8 cellular contexts compared by ENCODE assay signal in genomic region chr1:64471218-64471719, GRCh38. TPM values are rescaled to one million over a fixed set of nuclear protein-coding genes. Genes with fewer than 3 reads are reported as not detected.
DNase-seq lines count a peak whose midpoint lies in the region; ATAC-seq, FAIRE-seq and TF ChIP-seq lines count a peak whose summit lies in the region.

No MANE protein-coding gene starts in this region.

- ATAC-seq in activated T-helper 17 cell treated with anti-CD3 and anti-CD28 coated beads, Interleukin-2, amount 50 U/mL, for 72 hours (replicated peaks): no peak
- peak in 3 of 4 donors; percentile 29 to 46 (median 40) for ATAC-seq in pancreas
- no peak for ATAC-seq in HG03342 (IDR thresholded peaks at IDR 0.05; ENCODE audit: unreplicated experiment)
- ATAC-seq in HG02763 (IDR thresholded peaks at IDR 0.05; ENCODE audit: unreplicated experiment): no peak
- ATAC-seq in HG03045 (IDR thresholded peaks at IDR 0.05; ENCODE audit: unreplicated experiment): no peak

- TF ChIP-seq CTCF in AG04450 (IDR thresholded peaks at IDR 0.05; ENCODE audit: low read depth, low read length) (no peak), cardiac muscle cell (IDR thresholded peaks at IDR 0.05; ENCODE audit: low read depth, low read length) (no peak), pancreas (IDR thresholded peaks at IDR 0.05) (no peak)

- H3K36me3 Mint-ChIP-seq in activated T-helper 17 cell treated with anti-CD3 and anti-CD28 coated beads, Interleukin-2, amount 50 U/mL, for 72 hours (ENCODE audit: low read depth): no peaks in the 10 kb centered on the region

- peak overlapping the region; percentile 11 for H3K27ac ChIP-seq in AG04450 (ENCODE audit: low read depth, low read length)
- H3K27ac ChIP-seq in cardiac muscle cell: peak overlapping the region; percentile 27
- peak overlapping the region in 2 of 4 donors; percentile 25 to 37 for H3K27ac ChIP-seq in pancreas

- H3K9me3 ChIP-seq in AG04450 (ENCODE audit: control insufficient read depth, insufficient read depth, low read length) (no peaks in the 10 kb centered on the region; the same call in 1 of the 2 replicates), cardiac muscle cell (ENCODE audit: low read depth) (no peaks in the 10 kb centered on the region), pancreas (no peaks in the 10 kb centered on the region)

- 0% methylated on average over 33 to 35 of the region's 35 CpGs for WGBS in pancreas, 2 donors

- no peaks in the 10 kb centered on the region for H3K9me3 Mint-ChIP-seq in activated T-helper 17 cell treated with anti-CD3 and anti-CD28 coated beads, Interleukin-2, amount 50 U/mL, for 72 hours

- H3K36me3 ChIP-seq in cardiac muscle cell (no peaks in the 10 kb centered on the region), pancreas (no peaks in the 10 kb centered on the region)

- intact Hi-C loops in pancreas (cut with DNase I): loop anchor here in 1 of 3 donors (10.0 kb wide), 1 partner anchor 54 kb away; no protein-coding TSS in a partner anchor

- peak overlapping the region; percentile 75 for H3K4me3 Mint-ChIP-seq in activated T-helper 17 cell treated with anti-CD3 and anti-CD28 coated beads, Interleukin-2, amount 50 U/mL, for 72 hours

- CTCF ChIA-PET in AG04450 (lab: Charles Lee): interaction anchor here (0.7 to 1.2 kb wide), 2 partner anchors 46 to 205 kb away, joined by 3 to 4 read pairs; no protein-coding TSS in a partner anchor

- peaks cover 9% of the 10 kb centered on the region for H3K4me1 Mint-ChIP-seq in activated T-helper 17 cell treated with anti-CD3 and anti-CD28 coated beads, Interleukin-2, amount 50 U/mL, for 72 hours

- no peak overlapping the region for H3K27ac Mint-ChIP-seq in activated T-helper 17 cell treated with anti-CD3 and anti-CD28 coated beads, Interleukin-2, amount 50 U/mL, for 72 hours

- H3K4me3 ChIP-seq in AG04450 (ENCODE audit: low read depth, low read length): peak overlapping the region; percentile 67
- peak overlapping the region; percentile 95 for H3K4me3 ChIP-seq in cardiac muscle cell
- H3K4me3 ChIP-seq in pancreas: peak overlapping the region; percentile 37 to 80 (median 79)

- peaks cover 33% of the 10 kb centered on the region for H3K4me1 ChIP-seq in cardiac muscle cell (ENCODE audit: low read depth)
- peaks cover 11 to 31% (median 13%) of the 10 kb centered on the region in 3 donors for H3K4me1 ChIP-seq in pancreas

- H3K27me3 Mint-ChIP-seq in activated T-helper 17 cell treated with anti-CD3 and anti-CD28 coated beads, Interleukin-2, amount 50 U/mL, for 72 hours: peaks cover 54% of the 10 kb centered on the region

- DNase-seq in AG04450 (ENCODE audit: low read depth, low spot score): no peak
- DNase-seq in HK-2 (ENCODE audit: unreplicated experiment): peak; percentile 31
- peak; percentile 21 to 88 for DNase-seq in cardiac muscle cell (ENCODE audit: low read depth in 1 of 2, low spot score in 1 of 2)
- peak; percentile 35 to 82 (median 52) for DNase-seq in pancreas

- POLR2A ChIA-PET in AG04450 (lab: Yijun Ruan, JAX): no interaction called here

- H3K27me3 ChIP-seq in AG04450 (ENCODE audit: control insufficient read depth, insufficient read depth, low read length): peaks cover 13% of the 10 kb centered on the region
- peaks cover 24% of the 10 kb centered on the region for H3K27me3 ChIP-seq in cardiac muscle cell
- H3K27me3 ChIP-seq in pancreas: no peaks in the 10 kb centered on the region

- FAIRE-seq in pancreas (lab: Jason Lieb, UNC): no peak

RNA-seq across cellular contexts. Expression of gene CACHD1, which starts 1.3 kb away (rescaled TPM):
- 3.5 and 4.4 TPM in 2 replicates for polyA plus RNA-seq in AG04450 (2011; rRNA removed)
- polyA minus RNA-seq in AG04450 (2011; rRNA and poly(A)+ RNA removed): 6.6 and 6.8 TPM in 2 replicates
- under 1 TPM in 1 of 2 donors, not detected in 1; 0.06 TPM for total RNA-seq in activated T-helper 17 cell treated with anti-CD3 and anti-CD28 coated beads, Interleukin-2, amount 50 U/mL, for 72 hours
- 36.6 and 54.4 TPM in 2 replicates for total RNA-seq in cardiac muscle cell
- 41.3 and 56.4 TPM in 2 replicates for polyA plus RNA-seq in cardiac muscle cell
- 1 to 10 TPM; 4.0 to 7.1 (median 5.5) TPM for total RNA-seq in pancreas
- polyA plus RNA-seq in pancreas: 1 to 10 TPM; 2.9 to 3.0 TPM

Comparison
In these comparisons a context has a peak if more than half of its experiments do, and no peak if none do; other contexts are left out.
1. ATAC-seq: peak in pancreas (3 of 4); none in activated T-helper 17 cell treated with anti-CD3 and anti-CD28 coated beads, Interleukin-2, amount 50 U/mL, for 72 hours (single experiment), HG03342 (single experiment), HG02763 (single experiment) and HG03045 (single experiment).
2. RNA of gene CACHD1, which starts 1.3 kb away (total RNA-seq): 36.6 to 54.4 TPM in cardiac muscle cell and 4.0 to 7.1 TPM in pancreas; 0.06 TPM in activated T-helper 17 cell treated with anti-CD3 and anti-CD28 coated beads, Interleukin-2, amount 50 U/mL, for 72 hours; every median in the first group is over 4 times any median in the second.
3. Peak in every context shown above with its lines, with median percentiles within 50 percentile points of each other: H3K4me3 ChIP-seq.